ENCODE assay signal across 11 cellular contexts in the genomic region with DNA sequence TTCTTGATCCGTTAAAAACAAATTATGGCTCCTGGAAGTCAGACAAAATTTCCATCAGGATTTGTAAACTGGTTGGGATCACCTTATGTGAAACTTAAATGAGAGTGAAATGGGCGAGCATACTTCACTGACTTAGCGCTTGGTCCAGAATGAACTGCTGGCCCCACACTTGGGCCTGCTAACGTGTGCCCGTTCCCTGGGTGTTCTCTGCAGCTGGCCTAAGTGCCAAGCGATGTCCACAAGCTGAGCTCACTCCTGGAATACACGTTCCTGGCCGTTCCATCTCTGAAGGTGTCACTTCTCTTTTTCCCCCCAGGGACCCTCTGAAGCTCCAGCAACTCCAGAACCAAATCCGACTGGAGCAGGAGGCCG.
DNase-seq lines count a peak whose midpoint lies in the region; ATAC-seq and TF ChIP-seq lines count a peak whose summit lies in the region.
"Had no signal": no experiment of that assay in that cellular context is flagged by ENCODE, and none has a peak within 500 bp of the region (broad histone marks: within the 10 kb centered on the region; RNA-seq: fewer than 3 reads in every experiment).

No MANE protein-coding gene starts in this region.

- no peaks in the 10 kb centered on the region for H3K9me3 Mint-ChIP-seq in CD8-positive, alpha-beta T cell
- no peaks in the 10 kb centered on the region for H3K9me3 Mint-ChIP-seq in glutamatergic neuron (ENCODE audit: unreplicated experiment)

- H3K79me1 ChIP-seq in trophoblast cell (ENCODE audit: low read length) = peaks cover 1% of the 10 kb centered on the region

- peaks cover 6% of the 10 kb centered on the region for H3K79me2 ChIP-seq in trophoblast cell (ENCODE audit: control insufficient read depth, insufficient read depth, low read length, poor library complexity)

- no peak overlapping the region for H4K91ac ChIP-seq in trophoblast cell (ENCODE audit: low read depth, low read length)

- no peaks in the 10 kb centered on the region for H3K4me1 ChIP-seq in CD8-positive, alpha-beta T cell (ENCODE audit: insufficient read depth, low read length)
- H3K4me1 ChIP-seq in trophoblast cell (ENCODE audit: control insufficient read depth in 1 of 2, insufficient read depth in 2 of 2, low read length in 2 of 2) = peaks cover 3 to 13% of the 10 kb centered on the region in 2 experiments

- no peak overlapping the region for H2BK12ac ChIP-seq in trophoblast cell (ENCODE audit: low read length)

- H3K4me3 ChIP-seq in CD8-positive, alpha-beta T cell (ENCODE audit: low read depth, low read length) = no peak overlapping the region
- H3K4me3 ChIP-seq in WERI-Rb-1 (ENCODE audit: low read depth, low read length) (peak overlapping the region; percentile 44), trophoblast cell (ENCODE audit: low read depth, low read length) (no peak overlapping the region)

- no peak overlapping the region for H3K4ac ChIP-seq in trophoblast cell (ENCODE audit: low read depth, low read length)

- H4K12ac ChIP-seq in trophoblast cell (ENCODE audit: low read depth, low read length) = no peak overlapping the region

- H2BK5ac ChIP-seq in trophoblast cell (ENCODE audit: low read depth, low read length, poor library complexity) = no peak overlapping the region

- WGBS in trophoblast cell (ENCODE audit: extremely low coverage, insufficient coverage, insufficient read length) = no CpG with 5 or more reads among the region's 10 CpGs

- H3K36me3 Mint-ChIP-seq in CD8-positive, alpha-beta T cell = no peaks in the 10 kb centered on the region
- H3K36me3 Mint-ChIP-seq in glutamatergic neuron (ENCODE audit: unreplicated experiment) = peaks cover 4% of the 10 kb centered on the region

- H3K27me3 Mint-ChIP-seq in CD8-positive, alpha-beta T cell (ENCODE audit: low read depth) = peaks cover 65% of the 10 kb centered on the region
- peaks cover 3% of the 10 kb centered on the region for H3K27me3 Mint-ChIP-seq in glutamatergic neuron (ENCODE audit: unreplicated experiment)

- no peak overlapping the region for H3K14ac ChIP-seq in trophoblast cell (ENCODE audit: low read length)

- peak overlapping the region; percentile 22 for H4K8ac ChIP-seq in trophoblast cell (ENCODE audit: low read depth, low read length)

- ATAC-seq in CD8-positive, alpha-beta T cell = no peak
- no peak for ATAC-seq in HG03442 (IDR thresholded peaks at IDR 0.05; ENCODE audit: unreplicated experiment)

- H3K4me1 Mint-ChIP-seq in CD8-positive, alpha-beta T cell (ENCODE audit: low read depth) = peaks cover 8% of the 10 kb centered on the region
- H3K4me1 Mint-ChIP-seq in glutamatergic neuron (ENCODE audit: low read depth, unreplicated experiment) = peaks cover 7% of the 10 kb centered on the region

- H3K27ac ChIP-seq in CD8-positive, alpha-beta T cell (ENCODE audit: low read depth, low read length) = no peak overlapping the region
- H3K27ac ChIP-seq in WERI-Rb-1 (no peak overlapping the region), trophoblast cell (ENCODE audit: low read depth, low read length) (no peak overlapping the region)
- H3K27ac ChIP-seq: VCaP had no signal

- no peak for DNase-seq in CD8-positive, alpha-beta T cell
- DNase-seq in WERI-Rb-1 = no peak
- no peak for DNase-seq in glutamatergic neuron
- no peak for DNase-seq in trophoblast cell
- DNase-seq in NCI-H128 (lab: John Stamatoyannopoulos, UW; ENCODE audit: unreplicated experiment) = no peak
- no peak for DNase-seq in activated gamma-delta T cell (lab: John Stamatoyannopoulos, UW)
- DNase-seq in NCI-H82 treated with DMSO at 0.1 percent for 48 hours (lab: John Stamatoyannopoulos, UW; ENCODE audit: unreplicated experiment) = no peak
- DNase-seq: NCI-H1417 treated with DMSO at 0.1 percent for 48 hours, small intestine had no signal

- H3K27me3 ChIP-seq in CD8-positive, alpha-beta T cell (ENCODE audit: insufficient read depth, low read length) = peaks cover 11% of the 10 kb centered on the region
- H3K27me3 ChIP-seq in WERI-Rb-1 (ENCODE audit: insufficient read depth, low read depth, severe bottlenecking) (no peaks in the 10 kb centered on the region), trophoblast cell (ENCODE audit: insufficient read depth, low read length) (no peaks in the 10 kb centered on the region)

- peak overlapping the region; percentile 52 for H3K4me3 Mint-ChIP-seq in CD8-positive, alpha-beta T cell
- peak overlapping the region; percentile 75 for H3K4me3 Mint-ChIP-seq in glutamatergic neuron (ENCODE audit: unreplicated experiment)

- H3K36me3 ChIP-seq in CD8-positive, alpha-beta T cell (ENCODE audit: insufficient read depth, low read length) = no peaks in the 10 kb centered on the region
- peaks cover 8% of the 10 kb centered on the region for H3K36me3 ChIP-seq in WERI-Rb-1
- H3K36me3 ChIP-seq in trophoblast cell (ENCODE audit: control insufficient read depth in 1 of 2, insufficient read depth in 2 of 2, low read length in 2 of 2) = peaks cover 17 to 27% of the 10 kb centered on the region in 2 experiments

- CTCF ChIA-PET in CD8-positive, alpha-beta T cell (lab: Charles Lee) = no interaction called here

- no peak overlapping the region for H2BK120ac ChIP-seq in trophoblast cell (ENCODE audit: insufficient read depth, low read length, poor library complexity)

- no peak overlapping the region for H2AK5ac ChIP-seq in trophoblast cell (ENCODE audit: low read length)

- no peak overlapping the region for H3K23ac ChIP-seq in trophoblast cell (ENCODE audit: low read length)

- H3K9ac ChIP-seq in trophoblast cell (ENCODE audit: low read length) = no peak overlapping the region

- POLR2A ChIA-PET in CD8-positive, alpha-beta T cell (lab: Charles Lee) = no interaction called here

- no peak for TF ChIP-seq CTCF in CD8-positive, alpha-beta T cell (IDR thresholded peaks at IDR 0.05)
- no peak for TF ChIP-seq CTCF in WERI-Rb-1 (IDR thresholded peaks at IDR 0.05; ENCODE audit: low read depth, low read length)
- no peak for TF ChIP-seq CTCF in glutamatergic neuron (IDR thresholded peaks at IDR 0.05; ENCODE audit: partially characterized antibody, unreplicated experiment)

- H2AFZ ChIP-seq in trophoblast cell (ENCODE audit: insufficient read depth, low read length, poor library complexity) = no peak overlapping the region

- H3K9me3 ChIP-seq in CD8-positive, alpha-beta T cell (ENCODE audit: low read length) = no peaks in the 10 kb centered on the region
- H3K9me3 ChIP-seq in WERI-Rb-1 (ENCODE audit: severe bottlenecking) = no peaks in the 10 kb centered on the region
- H3K9me3 ChIP-seq in trophoblast cell (ENCODE audit: insufficient read depth, low read depth, low read length) = peaks cover 1% of the 10 kb centered on the region

- no peak overlapping the region for H3K27ac Mint-ChIP-seq in CD8-positive, alpha-beta T cell
- H3K27ac Mint-ChIP-seq in glutamatergic neuron (ENCODE audit: unreplicated experiment) = no peak overlapping the region

- H3K4me2 ChIP-seq in trophoblast cell (ENCODE audit: low read length) = no peak overlapping the region

- H3K18ac ChIP-seq in trophoblast cell (ENCODE audit: low read length) = peak overlapping the region; percentile 14

- intact Hi-C loops in CD8-positive, alpha-beta T cell (cut with DNase I, micrococcal nuclease) = no loop called here
